In genomic region chr7:33873518-33873917, GRCh38 we compare ENCODE assay signal across 1 cellular context.
TF ChIP-seq lines count a peak whose summit lies in the region.

No MANE protein-coding gene starts in this region.

TF ChIP-seq in WTC11, 78 proteins besides CTCF, POLR2A, EP300 and RAD21 (continued from another document):
- no peak for TF ChIP-seq AFF4 (CRISPR knock-in tag; IDR thresholded peaks at IDR 0.05; ENCODE audit: borderline replicate concordance)
- no peak for TF ChIP-seq MAX (CRISPR knock-in tag; IDR thresholded peaks at IDR 0.05)
- TF ChIP-seq FOXP1 (CRISPR knock-in tag; IDR thresholded peaks at IDR 0.05; ENCODE audit: borderline replicate concordance): no peak
- no peak for TF ChIP-seq ZMAT4 (CRISPR knock-in tag; IDR thresholded peaks at IDR 0.05)
- TF ChIP-seq, protein P1, sequence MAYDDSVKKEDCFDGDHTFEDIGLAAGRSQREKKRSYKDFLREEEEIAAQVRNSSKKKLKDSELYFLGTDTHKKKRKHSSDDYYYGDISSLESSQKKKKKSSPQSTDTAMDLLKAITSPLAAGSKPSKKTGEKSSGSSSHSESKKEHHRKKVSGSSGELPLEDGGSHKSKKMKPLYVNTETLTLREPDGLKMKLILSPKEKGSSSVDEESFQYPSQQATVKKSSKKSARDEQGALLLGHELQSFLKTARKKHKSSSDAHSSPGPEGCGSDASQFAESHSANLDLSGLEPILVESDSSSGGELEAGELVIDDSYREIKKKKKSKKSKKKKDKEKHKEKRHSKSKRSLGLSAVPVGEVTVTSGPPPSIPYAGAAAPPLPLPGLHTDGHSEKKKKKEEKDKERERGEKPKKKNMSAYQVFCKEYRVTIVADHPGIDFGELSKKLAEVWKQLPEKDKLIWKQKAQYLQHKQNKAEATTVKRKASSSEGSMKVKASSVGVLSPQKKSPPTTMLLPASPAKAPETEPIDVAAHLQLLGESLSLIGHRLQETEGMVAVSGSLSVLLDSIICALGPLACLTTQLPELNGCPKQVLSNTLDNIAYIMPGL (CRISPR knock-in tag; IDR thresholded peaks at IDR 0.05): no peak
- TF ChIP-seq ZNF671 (CRISPR knock-in tag; IDR thresholded peaks at IDR 0.05): no peak
- TF ChIP-seq IRF2 (CRISPR knock-in tag; IDR thresholded peaks at IDR 0.05; ENCODE audit: borderline replicate concordance, low read depth): no peak
- TF ChIP-seq, protein P2, sequence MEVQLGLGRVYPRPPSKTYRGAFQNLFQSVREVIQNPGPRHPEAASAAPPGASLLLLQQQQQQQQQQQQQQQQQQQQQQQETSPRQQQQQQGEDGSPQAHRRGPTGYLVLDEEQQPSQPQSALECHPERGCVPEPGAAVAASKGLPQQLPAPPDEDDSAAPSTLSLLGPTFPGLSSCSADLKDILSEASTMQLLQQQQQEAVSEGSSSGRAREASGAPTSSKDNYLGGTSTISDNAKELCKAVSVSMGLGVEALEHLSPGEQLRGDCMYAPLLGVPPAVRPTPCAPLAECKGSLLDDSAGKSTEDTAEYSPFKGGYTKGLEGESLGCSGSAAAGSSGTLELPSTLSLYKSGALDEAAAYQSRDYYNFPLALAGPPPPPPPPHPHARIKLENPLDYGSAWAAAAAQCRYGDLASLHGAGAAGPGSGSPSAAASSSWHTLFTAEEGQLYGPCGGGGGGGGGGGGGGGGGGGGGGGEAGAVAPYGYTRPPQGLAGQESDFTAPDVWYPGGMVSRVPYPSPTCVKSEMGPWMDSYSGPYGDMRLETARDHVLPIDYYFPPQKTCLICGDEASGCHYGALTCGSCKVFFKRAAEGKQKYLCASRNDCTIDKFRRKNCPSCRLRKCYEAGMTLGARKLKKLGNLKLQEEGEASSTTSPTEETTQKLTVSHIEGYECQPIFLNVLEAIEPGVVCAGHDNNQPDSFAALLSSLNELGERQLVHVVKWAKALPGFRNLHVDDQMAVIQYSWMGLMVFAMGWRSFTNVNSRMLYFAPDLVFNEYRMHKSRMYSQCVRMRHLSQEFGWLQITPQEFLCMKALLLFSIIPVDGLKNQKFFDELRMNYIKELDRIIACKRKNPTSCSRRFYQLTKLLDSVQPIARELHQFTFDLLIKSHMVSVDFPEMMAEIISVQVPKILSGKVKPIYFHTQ (CRISPR knock-in tag; IDR thresholded peaks at IDR 0.05): no peak
